In genomic region chr15:68430471-68431036, GRCh38 we compare ENCODE assay signal across 13 cellular contexts. TPM values are rescaled to one million over a fixed set of nuclear protein-coding genes. Genes with fewer than 3 reads are reported as not detected.
DNase-seq lines count a peak whose midpoint lies in the region; ATAC-seq, FAIRE-seq and TF ChIP-seq lines count a peak whose summit lies in the region.
"Had no signal": no experiment of that assay in that cellular context is flagged by ENCODE, and none has a peak within 500 bp of the region (broad histone marks: within the 10 kb centered on the region; RNA-seq: fewer than 3 reads in every experiment).

No MANE protein-coding gene starts in this region.

- peak overlapping the region; percentile 93 for H3K9ac ChIP-seq in astrocyte (ENCODE audit: low read length)
- no peak overlapping the region for H3K9ac ChIP-seq in iPS-15b (ENCODE audit: low read depth, low read length)
- peak overlapping the region; percentile 86 for H3K9ac ChIP-seq in skeletal muscle satellite cell (ENCODE audit: low read depth, low read length)
- H3K9ac ChIP-seq in PC-3 (ENCODE audit: low read length): no peak overlapping the region

- H3K9me3 ChIP-seq in astrocyte (ENCODE audit: insufficient read depth, low read depth, low read length) (no peaks in the 10 kb centered on the region), iPS-15b (ENCODE audit: control insufficient read depth, insufficient read depth, low read length) (no peaks in the 10 kb centered on the region), skeletal muscle satellite cell (replicated peaks; ENCODE audit: low read length) (no peaks in the 10 kb centered on the region), PC-3 (ENCODE audit: low read length) (no peaks in the 10 kb centered on the region)

- H3K4me2 ChIP-seq in astrocyte (ENCODE audit: low read length) (peak overlapping the region; percentile 95), skeletal muscle satellite cell (ENCODE audit: low read length) (peak overlapping the region; percentile 88), PC-3 (ENCODE audit: low read length) (no peak overlapping the region)

- H4K20me1 ChIP-seq in astrocyte (ENCODE audit: insufficient read depth, low read length) (peaks cover 46% of the 10 kb centered on the region), PC-3 (ENCODE audit: low read length) (no peaks in the 10 kb centered on the region)

- DNase-seq in CD14-positive monocyte (ENCODE audit: low spot score): peak; percentile 22
- DNase-seq in astrocyte (ENCODE audit: low read depth): no peak
- DNase-seq in SHP77 (lab: John Stamatoyannopoulos, UW): no peak
- DNase-seq in caudate nucleus (lab: John Stamatoyannopoulos, UW): no peak
- DNase-seq in PC-3: no peak
- DNase-seq in NCI-H446 (lab: John Stamatoyannopoulos, UW): no peak
- DNase-seq: activated CD4-positive, alpha-beta T cell treated with anti-CD3 and anti-CD28 coated beads for 48 hours; naive thymus-derived CD4-positive, alpha-beta T cell; SIG-M5 had no signal

- CTCF ChIA-PET in PC-3 (lab: Charles Lee): no interaction called here

- intact Hi-C loops in CD14-positive monocyte (cut with micrococcal nuclease): no loop called here
- intact Hi-C loops in PC-3 (cut with micrococcal nuclease): no loop called here

- ATAC-seq in PC-3: no peak
- ATAC-seq: HCT116; naive thymus-derived CD4-positive, alpha-beta T cell; stimulated activated memory B cell treated with anti-CD40 and anti-IgM and Interleukin-4, amounts not matched to agents 10 μg/mL and 1 μg/mL and 100 μg/mL, for 72 hours had no signal

- peaks cover 4% of the 10 kb centered on the region for H3K4me1 Mint-ChIP-seq in CD14-positive monocyte
- peaks cover 55% of the 10 kb centered on the region for H3K4me1 Mint-ChIP-seq in astrocyte (ENCODE audit: low read depth, unreplicated experiment)

- peaks cover 0 to 7% (median 0%) of the 10 kb centered on the region in 7 donors for H3K9me3 Mint-ChIP-seq in CD14-positive monocyte
- H3K9me3 Mint-ChIP-seq in astrocyte (ENCODE audit: unreplicated experiment): peaks cover 2% of the 10 kb centered on the region
- H3K9me3 Mint-ChIP-seq: naive thymus-derived CD4-positive, alpha-beta T cell; stimulated activated memory B cell treated with anti-CD40 and anti-IgM and Interleukin-4, amounts not matched to agents 10 μg/mL and 1 μg/mL and 100 μg/mL, for 72 hours had no signal

- FAIRE-seq in astrocyte (lab: Jason Lieb, UNC): no peak

- no peaks in the 10 kb centered on the region for H3F3A ChIP-seq in PC-3 (ENCODE audit: low read length, unreplicated experiment)

- H3K79me2 ChIP-seq in astrocyte (ENCODE audit: insufficient read depth, low read length) (peaks cover 64% of the 10 kb centered on the region), PC-3 (ENCODE audit: low read length) (no peaks in the 10 kb centered on the region)

- peak overlapping the region; percentile 62 for H3K27ac ChIP-seq in astrocyte (ENCODE audit: low read depth, low read length)
- no peak overlapping the region for H3K27ac ChIP-seq in caudate nucleus (ENCODE audit: low read depth, low read length)
- H3K27ac ChIP-seq in PC-3 (ENCODE audit: low read length): no peak overlapping the region

- BruUV-seq in PC-3 (replicated peaks; lab: Mats Ljungman, UMichigan): no TSS peak

- H3K36me3 ChIP-seq in astrocyte (ENCODE audit: insufficient read depth, low read length) (no peaks in the 10 kb centered on the region), iPS-15b (ENCODE audit: control insufficient read depth, insufficient read depth, low read length) (no peaks in the 10 kb centered on the region), skeletal muscle satellite cell (ENCODE audit: insufficient read depth, low read length) (no peaks in the 10 kb centered on the region), PC-3 (ENCODE audit: low read depth, low read length) (no peaks in the 10 kb centered on the region)

- peak overlapping the region in 1 of 2 donors; percentile 71 for H3K4me3 Mint-ChIP-seq in CD14-positive monocyte
- peak overlapping the region; percentile 88 for H3K4me3 Mint-ChIP-seq in astrocyte (ENCODE audit: unreplicated experiment)
- H3K4me3 Mint-ChIP-seq: stimulated activated memory B cell treated with anti-CD40 and anti-IgM and Interleukin-4, amounts not matched to agents 10 μg/mL and 1 μg/mL and 100 μg/mL, for 72 hours had no signal

- TF ChIP-seq CTCF in CD14-positive monocyte (IDR thresholded peaks at IDR 0.05) (no peak), astrocyte (IDR thresholded peaks at IDR 0.05; ENCODE audit: insufficient read depth, low read depth, low read length) (no peak), PC-3 (conservative IDR thresholded peaks at IDR 0.05; ENCODE audit: low read depth, low read length) (no peak)

- H3K27ac Mint-ChIP-seq in CD14-positive monocyte: peak overlapping the region in 1 of 7 donors; percentile 38
- peak overlapping the region; percentile 72 for H3K27ac Mint-ChIP-seq in astrocyte (ENCODE audit: unreplicated experiment)
- H3K27ac Mint-ChIP-seq: naive thymus-derived CD4-positive, alpha-beta T cell; stimulated activated memory B cell treated with anti-CD40 and anti-IgM and Interleukin-4, amounts not matched to agents 10 μg/mL and 1 μg/mL and 100 μg/mL, for 72 hours had no signal

- POLR2A ChIA-PET in PC-3 (lab: Charles Lee; ENCODE audit: unreplicated experiment): no interaction called here

- H2AFZ ChIP-seq in astrocyte (ENCODE audit: low read depth, low read length): no peak overlapping the region
- no peak overlapping the region for H2AFZ ChIP-seq in PC-3 (ENCODE audit: low read length)

- peak overlapping the region; percentile 82 for H3K4me3 ChIP-seq in astrocyte (ENCODE audit: insufficient read depth, low read depth, low read length)
- H3K4me3 ChIP-seq in iPS-15b (ENCODE audit: low read depth, low read length): peak overlapping the region; percentile 68
- H3K4me3 ChIP-seq in skeletal muscle satellite cell (ENCODE audit: low read length): peak overlapping the region; percentile 83
- no peak overlapping the region for H3K4me3 ChIP-seq in PC-3 (ENCODE audit: low read length)

- no peaks in the 10 kb centered on the region for H3K9me2 ChIP-seq in PC-3 (replicated peaks; ENCODE audit: low read length)

- H3K4me1 ChIP-seq in astrocyte (ENCODE audit: insufficient read depth, low read length) (peaks cover 41% of the 10 kb centered on the region), iPS-15b (ENCODE audit: control insufficient read depth, insufficient read depth, low read length) (peaks cover 6% of the 10 kb centered on the region), skeletal muscle satellite cell (ENCODE audit: control insufficient read depth, insufficient read depth, low read length) (peaks cover 7% of the 10 kb centered on the region), PC-3 (ENCODE audit: insufficient read depth, low read length) (no peaks in the 10 kb centered on the region)

- peaks cover 17% of the 10 kb centered on the region for H3K27me3 ChIP-seq in astrocyte (ENCODE audit: insufficient read depth, low read length)
- H3K27me3 ChIP-seq in iPS-15b (ENCODE audit: control insufficient read depth, insufficient read depth, low read length): peaks cover 72% of the 10 kb centered on the region
- H3K27me3 ChIP-seq in skeletal muscle satellite cell (ENCODE audit: control insufficient read depth, insufficient read depth, low read length): peaks cover 49% of the 10 kb centered on the region
- peaks cover 34% of the 10 kb centered on the region for H3K27me3 ChIP-seq in PC-3 (ENCODE audit: low read length)

- H3K27me3 Mint-ChIP-seq in CD14-positive monocyte (ENCODE audit: low read depth in 3 of 3) (peaks cover 54 to 67% (median 55%) of the 10 kb centered on the region in 3 donors), astrocyte (ENCODE audit: low read depth, unreplicated experiment) (peaks cover 23% of the 10 kb centered on the region)

- H3K36me3 Mint-ChIP-seq in CD14-positive monocyte (no peaks in the 10 kb centered on the region), astrocyte (ENCODE audit: low read depth, unreplicated experiment) (peaks cover 22% of the 10 kb centered on the region)
- H3K36me3 Mint-ChIP-seq: stimulated activated memory B cell treated with anti-CD40 and anti-IgM and Interleukin-4, amounts not matched to agents 10 μg/mL and 1 μg/mL and 100 μg/mL, for 72 hours had no signal

RNA-seq across cellular contexts. Expression of gene ITGA11, which starts 1.4 kb away (rescaled TPM):
- polyA plus RNA-seq in CD14-positive monocyte: under 1 TPM in 1 of 2 donors, not detected in 1; 0.01 TPM
- total RNA-seq in astrocyte (193 and 369 TPM in 2 replicates), PC-3 (2014; rRNA removed) (0.06 TPM in 1 of 2 replicates, not detected in the other)
- 0.51 and 4.2 TPM in 2 replicates for total RNA-seq in skeletal muscle satellite cell (2012; rRNA removed)

Comparison
In these comparisons a context has a peak if more than half of its experiments do, and no peak if none do; other contexts are left out.
1. H3K9ac ChIP-seq: peak in astrocyte (single experiment) and skeletal muscle satellite cell (single experiment); none in iPS-15b (single experiment) and PC-3 (single experiment).
2. RNA of gene ITGA11, which starts 1.4 kb away (total RNA-seq): 193 to 369 TPM in astrocyte; 0.06 TPM in PC-3; every median in the first group is over 100 times any median in the second.